In the genomic region with DNA sequence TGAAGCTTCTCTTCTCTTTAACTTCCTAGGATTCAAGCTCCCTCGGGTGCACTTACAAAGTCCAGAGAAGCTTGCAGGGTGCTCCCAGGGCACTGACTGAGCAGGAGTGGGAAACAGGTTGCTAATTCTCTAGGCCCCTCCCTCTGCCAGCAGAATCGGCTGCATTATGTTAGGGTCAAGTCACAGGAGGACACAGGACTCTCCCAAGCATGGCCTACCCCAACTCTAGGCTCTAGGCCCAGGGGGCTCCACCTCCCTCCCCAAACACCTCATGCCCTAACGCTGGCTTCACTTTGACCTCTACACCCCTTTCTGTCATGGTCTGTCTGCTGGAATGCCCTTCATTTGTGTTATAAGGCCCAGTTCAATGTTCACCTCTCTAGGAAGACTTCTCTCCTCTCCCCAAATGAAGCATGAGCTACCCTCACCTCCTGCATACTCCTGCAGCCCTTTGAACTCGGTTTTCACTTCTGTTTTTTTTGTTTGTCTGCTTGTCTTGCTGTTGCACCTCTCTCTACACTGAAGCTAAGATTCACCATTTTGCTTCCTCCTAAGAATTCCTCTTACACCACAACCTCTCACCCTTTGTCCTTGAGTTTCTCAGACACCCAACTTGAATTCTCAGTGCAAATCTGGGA, we compare ENCODE assay signal across 1 cellular context.
A peak's percentile ranks its signal among the peaks of the same experiment; 100 is the strongest.
TF ChIP-seq lines count a peak whose summit lies in the region.

No MANE protein-coding gene starts in this region.

TF ChIP-seq in GM12878, 131 proteins besides CTCF, POLR2A, EP300 and RAD21 (continued from another document):
- TF ChIP-seq, protein P1, sequence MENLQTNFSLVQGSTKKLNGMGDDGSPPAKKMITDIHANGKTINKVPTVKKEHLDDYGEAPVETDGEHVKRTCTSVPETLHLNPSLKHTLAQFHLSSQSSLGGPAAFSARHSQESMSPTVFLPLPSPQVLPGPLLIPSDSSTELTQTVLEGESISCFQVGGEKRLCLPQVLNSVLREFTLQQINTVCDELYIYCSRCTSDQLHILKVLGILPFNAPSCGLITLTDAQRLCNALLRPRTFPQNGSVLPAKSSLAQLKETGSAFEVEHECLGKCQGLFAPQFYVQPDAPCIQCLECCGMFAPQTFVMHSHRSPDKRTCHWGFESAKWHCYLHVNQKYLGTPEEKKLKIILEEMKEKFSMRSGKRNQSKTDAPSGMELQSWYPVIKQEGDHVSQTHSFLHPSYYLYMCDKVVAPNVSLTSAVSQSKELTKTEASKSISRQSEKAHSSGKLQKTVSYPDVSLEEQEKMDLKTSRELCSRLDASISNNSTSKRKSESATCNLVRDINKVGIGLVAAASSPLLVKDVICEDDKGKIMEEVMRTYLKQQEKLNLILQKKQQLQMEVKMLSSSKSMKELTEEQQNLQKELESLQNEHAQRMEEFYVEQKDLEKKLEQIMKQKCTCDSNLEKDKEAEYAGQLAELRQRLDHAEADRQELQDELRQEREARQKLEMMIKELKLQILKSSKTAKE (IDR thresholded peaks at IDR 0.05; ENCODE audit: low read depth, poor library complexity, severe bottlenecking) = no peak
- TF ChIP-seq NRF1 (conservative IDR thresholded peaks at IDR 0.05; ENCODE audit: low read depth, low read length) (no peak), TARDBP (IDR thresholded peaks at IDR 0.05; ENCODE audit: borderline replicate concordance) (no peak), ATF7 (IDR thresholded peaks at IDR 0.05; ENCODE audit: low read depth) (0 out of 2 replicates have a peak, but pooled peaks have one; percentile 29), MXI1 (IDR thresholded peaks at IDR 0.05; ENCODE audit: low read depth, low read length) (no peak), ZNF592 (IDR thresholded peaks at IDR 0.05) (no peak), ZNF384 (IDR thresholded peaks at IDR 0.05; ENCODE audit: borderline replicate concordance, low read depth, low read length) (no peak), YY1 (IDR thresholded peaks at IDR 0.05; ENCODE audit: low read depth, low read length) (no peak)
- TF ChIP-seq, protein P2, sequence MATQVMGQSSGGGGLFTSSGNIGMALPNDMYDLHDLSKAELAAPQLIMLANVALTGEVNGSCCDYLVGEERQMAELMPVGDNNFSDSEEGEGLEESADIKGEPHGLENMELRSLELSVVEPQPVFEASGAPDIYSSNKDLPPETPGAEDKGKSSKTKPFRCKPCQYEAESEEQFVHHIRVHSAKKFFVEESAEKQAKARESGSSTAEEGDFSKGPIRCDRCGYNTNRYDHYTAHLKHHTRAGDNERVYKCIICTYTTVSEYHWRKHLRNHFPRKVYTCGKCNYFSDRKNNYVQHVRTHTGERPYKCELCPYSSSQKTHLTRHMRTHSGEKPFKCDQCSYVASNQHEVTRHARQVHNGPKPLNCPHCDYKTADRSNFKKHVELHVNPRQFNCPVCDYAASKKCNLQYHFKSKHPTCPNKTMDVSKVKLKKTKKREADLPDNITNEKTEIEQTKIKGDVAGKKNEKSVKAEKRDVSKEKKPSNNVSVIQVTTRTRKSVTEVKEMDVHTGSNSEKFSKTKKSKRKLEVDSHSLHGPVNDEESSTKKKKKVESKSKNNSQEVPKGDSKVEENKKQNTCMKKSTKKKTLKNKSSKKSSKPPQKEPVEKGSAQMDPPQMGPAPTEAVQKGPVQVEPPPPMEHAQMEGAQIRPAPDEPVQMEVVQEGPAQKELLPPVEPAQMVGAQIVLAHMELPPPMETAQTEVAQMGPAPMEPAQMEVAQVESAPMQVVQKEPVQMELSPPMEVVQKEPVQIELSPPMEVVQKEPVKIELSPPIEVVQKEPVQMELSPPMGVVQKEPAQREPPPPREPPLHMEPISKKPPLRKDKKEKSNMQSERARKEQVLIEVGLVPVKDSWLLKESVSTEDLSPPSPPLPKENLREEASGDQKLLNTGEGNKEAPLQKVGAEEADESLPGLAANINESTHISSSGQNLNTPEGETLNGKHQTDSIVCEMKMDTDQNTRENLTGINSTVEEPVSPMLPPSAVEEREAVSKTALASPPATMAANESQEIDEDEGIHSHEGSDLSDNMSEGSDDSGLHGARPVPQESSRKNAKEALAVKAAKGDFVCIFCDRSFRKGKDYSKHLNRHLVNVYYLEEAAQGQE (IDR thresholded peaks at IDR 0.05; ENCODE audit: low read depth, low read length) = no peak
